In genomic region chr19:30029721-30030510, GRCh38 we compare ENCODE assay signal across 8 cellular contexts.
DNase-seq lines count a peak whose midpoint lies in the region; ATAC-seq, FAIRE-seq and TF ChIP-seq lines count a peak whose summit lies in the region.

No MANE protein-coding gene starts in this region.

- POLR2A ChIA-PET in HCT116 (lab: Charles Lee) = no interaction called here

- CTCF ChIA-PET in HCT116 (lab: Charles Lee) = interaction anchor here (0.6 kb wide), 1 partner anchor 175 kb away, joined by 3 read pairs; no protein-coding TSS in a partner anchor

- no peak for TF ChIP-seq RAD21 in HCT116 (IDR thresholded peaks at IDR 0.05; ENCODE audit: low read depth)

- no peaks in the 10 kb centered on the region for H3K9me2 ChIP-seq in HCT116 (ENCODE audit: insufficient read depth)

- no peak for TF ChIP-seq POLR2A in HCT116 (IDR thresholded peaks at IDR 0.05; ENCODE audit: borderline replicate concordance, extremely low read depth, insufficient read depth, insufficient read length)

- no peak overlapping the region for H3K4me3 ChIP-seq in HCT116 (replicated peaks in 1 of 2; ENCODE audit: low read depth in 1 of 2, low read length in 2 of 2)
- no peak overlapping the region for H3K4me3 ChIP-seq in foreskin fibroblast (ENCODE audit: low read depth in 1 of 2, low read length in 2 of 2)

- FAIRE-seq in GM18507 (lab: Jason Lieb, UNC) = peak; percentile 86

- no peak overlapping the region for H3K9ac ChIP-seq in HCT116 (ENCODE audit: low read length)

- H4K20me1 ChIP-seq in HCT116 (ENCODE audit: insufficient read depth) = 0 out of 2 replicates have a peak, but pooled peaks cover 4% of the 10 kb centered on the region

- no peaks in the 10 kb centered on the region for H3K4me1 ChIP-seq in HCT116 (ENCODE audit: control insufficient read depth in 1 of 2, insufficient read depth in 2 of 2, low read length in 2 of 2)

- intact Hi-C loops in HCT116 (cut with micrococcal nuclease) = no loop called here

- no peak for TF ChIP-seq CTCF in HCT116 (IDR thresholded peaks at IDR 0.05 in 2 of 3, conservative IDR thresholded peaks at IDR 0.05 in 1 of 3; ENCODE audit: borderline replicate concordance in 1 of 3, insufficient read depth in 1 of 3, low read depth in 2 of 3, low read length in 2 of 3)
- no peak for TF ChIP-seq CTCF in foreskin fibroblast (IDR thresholded peaks at IDR 0.05; ENCODE audit: low read depth, low read length)

- ATAC-seq in HCT116 = no peak; the same call in 1 of the 2 replicates

- H3K4me2 ChIP-seq in HCT116 (ENCODE audit: low read length) = no peak overlapping the region

- H3K27ac ChIP-seq in HCT116 (ENCODE audit: low read depth, low read length) = no peak overlapping the region

- no peaks in the 10 kb centered on the region; the same call in 1 of the 2 replicates for H3K79me2 ChIP-seq in HCT116 (ENCODE audit: insufficient read depth, low read length)

- no peak overlapping the region for H2AFZ ChIP-seq in HCT116 (ENCODE audit: low read depth, low read length, poor library complexity, severe bottlenecking)

- H3K9me3 ChIP-seq in HCT116 (ENCODE audit: control insufficient read depth in 1 of 2, insufficient read depth in 1 of 2, low read depth in 1 of 2, low read length in 2 of 2) = no peaks in the 10 kb centered on the region

- H3K36me3 ChIP-seq in HCT116 (ENCODE audit: control insufficient read depth in 1 of 2, insufficient read depth in 2 of 2, low read length in 2 of 2) = 0 out of 4 replicates have a peak, but pooled peaks cover 0 to 8% of the 10 kb centered on the region in 2 experiments

- no TSS peak for BruUV-seq in HCT116 (replicated peaks; lab: Mats Ljungman, UMichigan)

- no peaks in the 10 kb centered on the region for H3K27me3 ChIP-seq in HCT116 (ENCODE audit: insufficient read depth, low read length)

- DNase-seq in GM18507 (ENCODE audit: extremely low spot score, insufficient read length, low read depth) (no peak), HCT116 (ENCODE audit: low read depth, low spot score) (peak; percentile 2), LHCN-M2 (ENCODE audit: low read depth) (peak; percentile 59), foreskin fibroblast (peak; percentile 20 to 63), activated gamma-delta T cell treated with Interleukin-2 at 50 U/mL for 16 hours (no peak), pons (ENCODE audit: low spot score) (no peak), NCI-H146 treated with DMSO at 0.1 percent for 48 hours (lab: John Stamatoyannopoulos, UW; ENCODE audit: unreplicated experiment) (no peak), middle frontal gyrus (ENCODE audit: extremely low spot score, low spot score) (no peak)

- RAD21 ChIA-PET in HCT116 (lab: Charles Lee; ENCODE audit: low non-redundant PET in 1 of 2, low total read pairs in 2 of 2, uncharacterized antibody in 2 of 2, unreplicated experiment in 2 of 2) = no interaction called here

TF ChIP-seq in HCT116, 20 proteins besides CTCF, POLR2A, EP300 and RAD21:
- no peak for TF ChIP-seq ELF1 (IDR thresholded peaks at IDR 0.05; ENCODE audit: borderline replicate concordance, low read depth)
- TF ChIP-seq SRF (IDR thresholded peaks at IDR 0.05; ENCODE audit: low read depth) = no peak
- no peak for TF ChIP-seq REST (IDR thresholded peaks at IDR 0.05; ENCODE audit: low read depth)
- no peak for TF ChIP-seq FOSL1 (IDR thresholded peaks at IDR 0.05; ENCODE audit: low read depth)
- no peak for TF ChIP-seq EZH2 (IDR thresholded peaks at IDR 0.05)
- TF ChIP-seq JUND (IDR thresholded peaks at IDR 0.05) = no peak
- TF ChIP-seq YY1 (IDR thresholded peaks at IDR 0.05; ENCODE audit: extremely low read depth, insufficient replicate concordance, low read depth, low read length) = no peak
- TF ChIP-seq POLR2AphosphoS5 (IDR thresholded peaks at IDR 0.05; ENCODE audit: low read depth, low read length) = no peak

Comparison
In these comparisons a context has a peak if more than half of its experiments do, and no peak if none do; other contexts are left out.
1. DNase-seq: peak in HCT116 (single experiment), LHCN-M2 (single experiment) and foreskin fibroblast (2 of 2); none in GM18507 (single experiment), activated gamma-delta T cell treated with Interleukin-2 at 50 U/mL for 16 hours (single experiment), pons (single experiment), NCI-H146 treated with DMSO at 0.1 percent for 48 hours (single experiment) and middle frontal gyrus (single experiment).